In genomic region chr9:132201139-132201538, GRCh38 we compare ENCODE assay signal across 19 cellular contexts. TPM values are rescaled to one million over a fixed set of nuclear protein-coding genes. Genes with fewer than 3 reads are reported as not detected.
DNase-seq lines count a peak whose midpoint lies in the region; ATAC-seq and TF ChIP-seq lines count a peak whose summit lies in the region.
"Had no signal": no experiment of that assay in that cellular context is flagged by ENCODE, and none has a peak within 500 bp of the region (broad histone marks: within the 10 kb centered on the region; RNA-seq: fewer than 3 reads in every experiment).

No MANE protein-coding gene starts in this region.

- DNase-seq in DMS153 (lab: John Stamatoyannopoulos, UW) (peak; percentile 90), NCI-H146 (lab: John Stamatoyannopoulos, UW) (peak; percentile 50), NCI-H510A treated with DMSO at 0.1 percent for 48 hours (lab: John Stamatoyannopoulos, UW) (peak; percentile 96), lung (ENCODE audit: low spot score) (peak; percentile 80), A673 (ENCODE audit: low spot score) (no peak), SW480 (ENCODE audit: low spot score) (no peak), foreskin keratinocyte (no peak), amygdala (lab: John Stamatoyannopoulos, UW) (no peak)
- DNase-seq: activated CD8-positive, alpha-beta memory T cell treated with anti-CD3 and anti-CD28 coated beads for 24 hours; adrenal gland; DND-41; esophagus squamous epithelium; MV-4-11; naive B cell; Right ventricle myocardium superior had no signal

- H3K4me3 ChIP-seq in lung: no peak overlapping the region
- no peak overlapping the region for H3K4me3 ChIP-seq in A673 (ENCODE audit: low read depth, low read length, poor library complexity, severe bottlenecking)
- H3K4me3 ChIP-seq: adrenal gland, esophagus squamous epithelium, HAP-1, K562, tibial nerve had no signal

- H3K9me3 ChIP-seq in lung (ENCODE audit: control insufficient read depth in 2 of 2, insufficient read depth in 1 of 2, low read length in 1 of 2): peaks cover 0 to 4% of the 10 kb centered on the region in 2 donors
- no peaks in the 10 kb centered on the region for H3K9me3 ChIP-seq in A673 (ENCODE audit: low read depth, low read length, poor library complexity, severe bottlenecking)
- H3K9me3 ChIP-seq: adrenal gland, HAP-1 had no signal

- no TSS peak for BruUV-seq in A673 (replicated peaks; lab: Mats Ljungman, UMichigan)

- CTCF ChIA-PET in A673 (lab: Charles Lee): no interaction called here

- H3K4me1 ChIP-seq in lung (ENCODE audit: control insufficient read depth in 2 of 2, insufficient read depth in 2 of 2, low read length in 2 of 2) (peaks cover 0 to 9% of the 10 kb centered on the region in 2 donors), A673 (ENCODE audit: insufficient read depth, low read length, poor library complexity, severe bottlenecking) (no peaks in the 10 kb centered on the region), foreskin keratinocyte (no peaks in the 10 kb centered on the region)
- H3K4me1 ChIP-seq: adrenal gland, esophagus squamous epithelium, HAP-1, tibial nerve had no signal

- H3K27me3 ChIP-seq in lung (ENCODE audit: control insufficient read depth, insufficient read depth) (no peaks in the 10 kb centered on the region), A673 (replicated peaks; ENCODE audit: insufficient read depth, low read depth, low read length, poor library complexity) (no peaks in the 10 kb centered on the region), foreskin keratinocyte (peaks cover 33% of the 10 kb centered on the region)
- H3K27me3 ChIP-seq: adrenal gland had no signal

- TF ChIP-seq CTCF in lung (IDR thresholded peaks at IDR 0.05; ENCODE audit: control extremely low read depth, extremely low read depth) (no peak), A673 (conservative IDR thresholded peaks at IDR 0.05; ENCODE audit: low read depth, low read length) (no peak), foreskin keratinocyte (conservative IDR thresholded peaks at IDR 0.05) (no peak)

- intact Hi-C loops in A673 (cut with micrococcal nuclease; ENCODE audit: unreplicated experiment): no loop called here

- peak; percentile 90 for ATAC-seq in lung (ENCODE audit: insufficient read depth, low FRiP score)
- no peak for ATAC-seq in foreskin keratinocyte
- ATAC-seq: activated T-helper 17 cell treated with anti-CD3 and anti-CD28 coated beads, Interleukin-2, amount 50 U/mL, for 72 hours had no signal

- WGBS in lung, 2 donors: 65 to 74% methylated on average over 12 of the region's 12 CpGs

- no peak overlapping the region for H3K27ac ChIP-seq in lung (ENCODE audit: low read depth in 1 of 2, low read length in 1 of 2)
- no peak overlapping the region for H3K27ac ChIP-seq in A673 (ENCODE audit: low read depth, low read length, poor library complexity, severe bottlenecking)
- H3K27ac ChIP-seq in foreskin keratinocyte: no peak overlapping the region
- H3K27ac ChIP-seq: adrenal gland, esophagus squamous epithelium, tibial nerve had no signal

- POLR2A ChIA-PET in A673 (lab: Charles Lee; ENCODE audit: low non-redundant PET): no interaction called here

- peaks cover 0 to 3% of the 10 kb centered on the region in 2 donors for H3K36me3 ChIP-seq in lung (ENCODE audit: control insufficient read depth in 2 of 2, insufficient read depth in 2 of 2, low read length in 2 of 2)
- H3K36me3 ChIP-seq in A673 (ENCODE audit: insufficient read depth, low read length, poor library complexity, severe bottlenecking): no peaks in the 10 kb centered on the region
- H3K36me3 ChIP-seq: adrenal gland, esophagus squamous epithelium, HAP-1, tibial nerve had no signal

RNA-seq across cellular contexts. Expression of gene NTNG2, which starts 39.3 kb away (rescaled TPM):
- 1 to 10 TPM; 2.2 to 4.4 TPM for total RNA-seq in lung
- polyA plus RNA-seq in lung: 1 to 10 TPM; 2.2 to 2.8 TPM
- total RNA-seq in A673 (2021): 1.5 and 3.0 TPM in 2 replicates
- under 0.01 and 0.03 TPM in 2 replicates for total RNA-seq in foreskin keratinocyte
- 0.06 and 0.16 TPM in 2 replicates for polyA plus RNA-seq in foreskin keratinocyte

Comparison
In these comparisons a context has a peak if more than half of its experiments do, and no peak if none do; other contexts are left out.
1. DNase-seq: peak in DMS153 (single experiment), NCI-H146 (single experiment), NCI-H510A treated with DMSO at 0.1 percent for 48 hours (single experiment) and lung (single experiment); none in A673 (single experiment), SW480 (single experiment), foreskin keratinocyte (0 of 2) and amygdala (0 of 56).